8 cellular contexts compared by ENCODE assay signal in the genomic region with DNA sequence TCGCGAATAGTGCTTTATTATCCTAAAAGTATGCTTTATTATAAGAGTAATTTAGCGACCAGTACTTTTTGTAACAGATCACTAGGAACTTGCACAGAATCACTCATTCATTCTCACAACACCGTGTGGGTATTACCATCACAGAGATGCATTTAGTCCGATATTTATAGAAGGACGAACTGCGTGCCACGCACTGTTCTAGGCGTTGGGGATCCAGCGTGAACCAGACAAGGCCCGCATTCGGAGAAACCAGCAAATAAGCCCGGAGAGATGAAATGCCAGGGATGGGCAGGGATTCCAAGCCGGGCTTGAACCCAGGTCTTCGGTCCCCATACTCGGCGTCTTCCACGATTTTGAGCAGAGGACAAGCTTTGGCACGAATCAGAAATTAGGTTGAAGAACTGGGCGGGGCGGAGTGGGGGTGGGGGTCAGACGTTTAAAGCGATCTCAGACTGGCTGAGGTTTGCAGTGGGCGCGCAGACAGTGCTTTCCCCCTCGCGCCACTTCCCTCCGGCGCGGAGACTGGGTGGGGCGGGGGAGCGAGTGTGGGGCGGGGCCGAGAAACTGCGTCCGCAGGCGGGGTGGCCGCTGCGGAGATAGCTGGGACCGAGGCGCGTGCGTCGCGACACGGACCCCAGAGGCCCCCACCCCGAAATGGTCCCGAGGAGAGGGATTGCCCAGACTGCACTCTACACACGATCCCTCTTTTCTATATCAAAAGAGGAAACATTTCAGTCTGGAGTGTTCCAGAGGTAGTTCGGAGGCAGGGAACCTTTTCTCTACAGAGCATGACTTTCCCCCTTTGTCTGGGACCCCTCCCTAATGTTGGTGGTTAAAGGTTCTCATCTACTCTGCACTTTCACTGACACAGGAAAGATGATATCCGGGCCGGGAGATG. TPM values are rescaled to one million over a fixed set of nuclear protein-coding genes. Genes with fewer than 3 reads are reported as not detected.
A peak's percentile ranks its signal among the peaks of the same experiment; 100 is the strongest.
DNase-seq lines count a peak whose midpoint lies in the region; ATAC-seq, FAIRE-seq and TF ChIP-seq lines count a peak whose summit lies in the region.

No MANE protein-coding gene starts in this region.

- WGBS in esophagus squamous epithelium, 2 donors = 1 to 5% methylated on average over 23 of the region's 52 CpGs
- 1% methylated on average over 37 to 52 of the region's 52 CpGs for WGBS in testis, 2 donors

- DNase-seq in GM19239 (ENCODE audit: insufficient read length, low spot score) (no peak), NCI-H524 treated with DMSO at 0.1 percent for 48 hours (lab: John Stamatoyannopoulos, UW) (peak; percentile 50), esophagus squamous epithelium (lab: John Stamatoyannopoulos, UW) (peak; percentile 57), omental fat pad (ENCODE audit: low spot score) (no peak), testis (peak; percentile 49), HuH-7.5 (ENCODE audit: low spot score) (no peak)
- DNase-seq in activated CD8-positive, alpha-beta memory T cell treated with anti-CD3 and anti-CD28 coated beads, Interleukin-2, amount 50 U/mL, for 1 hour (ENCODE audit: extremely low read depth) = peak; percentile 89

- H3K27ac ChIP-seq in esophagus squamous epithelium = peak overlapping the region; percentile 56 to 84 (median 76)
- H3K27ac ChIP-seq in testis = no peak overlapping the region

- H3K27me3 ChIP-seq in esophagus squamous epithelium (peaks cover 0 to 98% (median 7%) of the 10 kb centered on the region in 4 donors), testis (no peaks in the 10 kb centered on the region)

- H3K36me3 ChIP-seq in esophagus squamous epithelium (no peaks in the 10 kb centered on the region), testis (ENCODE audit: low read depth, missing control alignments) (no peaks in the 10 kb centered on the region)

- TF ChIP-seq POLR2A in esophagus squamous epithelium (IDR thresholded peaks at IDR 0.05) (peak in 1 of 4 donors; percentile 66), testis (IDR thresholded peaks at IDR 0.05) (no peak)

- H3K4me1 ChIP-seq in esophagus squamous epithelium (peaks cover 14 to 48% (median 35%) of the 10 kb centered on the region in 3 donors), testis (peaks cover 5% of the 10 kb centered on the region)

- H3K4me3 ChIP-seq in esophagus squamous epithelium (peak overlapping the region; percentile 30 to 71 (median 49)), testis (peak overlapping the region; percentile 46 to 58)

- ATAC-seq in omental fat pad (ENCODE audit: low FRiP score) (peak; percentile 27), HG03442 (IDR thresholded peaks at IDR 0.05; ENCODE audit: unreplicated experiment) (no peak)

- H3K9me3 ChIP-seq in esophagus squamous epithelium = no peaks in the 10 kb centered on the region
- no peaks in the 10 kb centered on the region for H3K9me3 ChIP-seq in testis

- TF ChIP-seq CTCF in esophagus squamous epithelium (IDR thresholded peaks at IDR 0.05) (no peak), omental fat pad (IDR thresholded peaks at IDR 0.05) (no peak), testis (IDR thresholded peaks at IDR 0.05) (no peak)

- peak; percentile 42 for FAIRE-seq in GM19239 (lab: Jason Lieb, UNC)

- intact Hi-C loops in esophagus squamous epithelium (cut with DNase I) (no loop called here), testis (cut with DNase I; ENCODE audit: low total_unique reads) (no loop called here)

RNA-seq across cellular contexts. Expression of gene CXCR4, which starts 1.1 kb away (rescaled TPM):
- total RNA-seq in esophagus squamous epithelium = 10 to 100 TPM in 2 of 4 donors, 1 to 10 TPM in 2; 5.7 to 28.6 (median 10.0) TPM
- 10 to 100 TPM; 29.6 to 61.1 (median 37.8) TPM for total RNA-seq in omental fat pad
- total RNA-seq in testis = 1 to 10 TPM; 3.7 to 9.5 TPM
- 12.3 TPM for polyA plus RNA-seq in testis (ENCODE audit: insufficient read depth, low read depth, low replicate concordance)

Comparison
In these comparisons a context has a peak if more than half of its experiments do, and no peak if none do; other contexts are left out.
1. DNase-seq: peak in NCI-H524 treated with DMSO at 0.1 percent for 48 hours (single experiment), activated CD8-positive, alpha-beta memory T cell treated with anti-CD3 and anti-CD28 coated beads, Interleukin-2, amount 50 U/mL, for 1 hour (single experiment), esophagus squamous epithelium (single experiment) and testis (single experiment); none in GM19239 (single experiment), omental fat pad (single experiment) and HuH-7.5 (single experiment).
2. H3K27ac ChIP-seq: peak in esophagus squamous epithelium (4 of 4); none in testis (0 of 2).